ENCODE assay signal across 8 cellular contexts in genomic region chrX:40174594-40175415, GRCh38.
DNase-seq lines count a peak whose midpoint lies in the region; ATAC-seq and TF ChIP-seq lines count a peak whose summit lies in the region.

No MANE protein-coding gene starts in this region.

- CTCF ChIA-PET in activated CD4-positive, alpha-beta memory T cell treated with anti-CD3 and anti-CD28 coated beads, Interleukin-2, amount 10 ng/mL, durations not matched to agents 7 days and 5 days (lab: Charles Lee), result no interaction called here

- no peak overlapping the region for H3K27ac ChIP-seq in fibroblast of lung (ENCODE audit: insufficient read depth, low read length)
- no peak overlapping the region for H3K27ac ChIP-seq in neural cell (ENCODE audit: low read length)

- H3K27me3 Mint-ChIP-seq in activated CD4-positive, alpha-beta memory T cell treated with anti-CD3 and anti-CD28 coated beads, Interleukin-2, amount 10 ng/mL, durations not matched to agents 7 days and 5 days, result no peaks in the 10 kb centered on the region

- peaks cover 38% of the 10 kb centered on the region for H3K4me1 Mint-ChIP-seq in activated CD4-positive, alpha-beta memory T cell treated with anti-CD3 and anti-CD28 coated beads, Interleukin-2, amount 10 ng/mL, durations not matched to agents 7 days and 5 days

- H3K36me3 ChIP-seq in fibroblast of lung (ENCODE audit: control insufficient read depth, insufficient read depth, low read length) (no peaks in the 10 kb centered on the region), neural cell (ENCODE audit: insufficient read depth, low read length) (no peaks in the 10 kb centered on the region)

- peak overlapping the region; percentile 83 for H3K4me3 Mint-ChIP-seq in activated CD4-positive, alpha-beta memory T cell treated with anti-CD3 and anti-CD28 coated beads, Interleukin-2, amount 10 ng/mL, durations not matched to agents 7 days and 5 days

- POLR2A ChIA-PET in activated CD4-positive, alpha-beta memory T cell treated with anti-CD3 and anti-CD28 coated beads, Interleukin-2, amount 10 ng/mL, durations not matched to agents 7 days and 5 days (lab: Charles Lee), result interaction anchor here (0.7 to 16.9 kb wide), 13 partner anchors 18 to 402 kb away, joined by 3 to 387 read pairs (median 4); partner anchors contain the start of gene BCOR

- H3K4me1 ChIP-seq in fibroblast of lung (ENCODE audit: control insufficient read depth, extremely low read depth, insufficient read depth, low read length), result no peaks in the 10 kb centered on the region

- H3K27ac Mint-ChIP-seq in activated CD4-positive, alpha-beta memory T cell treated with anti-CD3 and anti-CD28 coated beads, Interleukin-2, amount 10 ng/mL, durations not matched to agents 7 days and 5 days, result peak overlapping the region; percentile 97

- peak overlapping the region; percentile 68 for H3K4me2 ChIP-seq in fibroblast of lung (ENCODE audit: extremely low read depth, insufficient read depth, low read length)
- no peak overlapping the region for H3K4me2 ChIP-seq in neural cell (ENCODE audit: low read length)

- H2AFZ ChIP-seq in fibroblast of lung (ENCODE audit: low read length) (no peak overlapping the region), neural cell (ENCODE audit: low read depth, low read length) (no peak overlapping the region)

- H3K36me3 Mint-ChIP-seq in activated CD4-positive, alpha-beta memory T cell treated with anti-CD3 and anti-CD28 coated beads, Interleukin-2, amount 10 ng/mL, durations not matched to agents 7 days and 5 days (ENCODE audit: low read depth), result no peaks in the 10 kb centered on the region

- H4K20me1 ChIP-seq in fibroblast of lung (ENCODE audit: control insufficient read depth, extremely low read depth, insufficient read depth, low read length) (no peaks in the 10 kb centered on the region), neural cell (ENCODE audit: insufficient read depth) (no peaks in the 10 kb centered on the region)

- no peaks in the 10 kb centered on the region for H3K79me2 ChIP-seq in fibroblast of lung (ENCODE audit: control insufficient read depth, insufficient read depth, low read length)
- H3K79me2 ChIP-seq in neural cell (replicated peaks; ENCODE audit: insufficient read depth, low read length), result no peaks in the 10 kb centered on the region

- TF ChIP-seq RAD21 in neural cell (conservative IDR thresholded peaks at IDR 0.05), result no peak

- no peaks in the 10 kb centered on the region for H3K9me3 ChIP-seq in fibroblast of lung (ENCODE audit: control insufficient read depth, insufficient read depth, low read depth, low read length)
- H3K9me3 ChIP-seq in neural cell (ENCODE audit: low read length), result no peaks in the 10 kb centered on the region

- ATAC-seq in activated CD4-positive, CD25-positive, alpha-beta regulatory T cell treated with anti-CD3 and anti-CD28 coated beads, Interleukin-2, amount 50 U/mL, for 24 hours, result peak; percentile 5 to 21
- ATAC-seq in GM21717 (IDR thresholded peaks at IDR 0.05; ENCODE audit: unreplicated experiment) (no peak), GM19455 (IDR thresholded peaks at IDR 0.05; ENCODE audit: unreplicated experiment) (no peak)

- TF ChIP-seq CTCF in fibroblast of lung (conservative IDR thresholded peaks at IDR 0.05 in 1 of 2, IDR thresholded peaks at IDR 0.05 in 1 of 2; ENCODE audit: low read depth in 1 of 2, low read length in 2 of 2) (no peak), neural cell (IDR thresholded peaks at IDR 0.05; ENCODE audit: poor library complexity, severe bottlenecking) (no peak)

- peak overlapping the region; percentile 55 for H3K9ac ChIP-seq in fibroblast of lung (ENCODE audit: insufficient read depth, low read length)
- H3K9ac ChIP-seq in neural cell (ENCODE audit: low read length), result no peak overlapping the region

- DNase-seq in activated CD4-positive, CD25-positive, alpha-beta regulatory T cell (lab: John Stamatoyannopoulos, UW), result no peak
- peak; percentile 88 for DNase-seq in NCI-H1092 treated with DMSO at 0.1 percent for 48 hours (lab: John Stamatoyannopoulos, UW)
- peak; percentile 54 for DNase-seq in activated CD4-positive, alpha-beta memory T cell treated with anti-CD3 and anti-CD28 coated beads, Interleukin-2, amount 10 ng/mL, durations not matched to agents 7 days and 5 days
- peak; percentile 55 to 66 for DNase-seq in fibroblast of lung (ENCODE audit: low read depth in 2 of 2)

- H3F3A ChIP-seq in neural cell (ENCODE audit: insufficient read depth, low read length, poor library complexity, severe bottlenecking), result no peaks in the 10 kb centered on the region

- peaks cover 2% of the 10 kb centered on the region for H3K9me3 Mint-ChIP-seq in activated CD4-positive, alpha-beta memory T cell treated with anti-CD3 and anti-CD28 coated beads, Interleukin-2, amount 10 ng/mL, durations not matched to agents 7 days and 5 days

- no peaks in the 10 kb centered on the region for H3K27me3 ChIP-seq in fibroblast of lung (ENCODE audit: control insufficient read depth, insufficient read depth, low read length)
- H3K27me3 ChIP-seq in neural cell (ENCODE audit: insufficient read depth, low read depth, low read length), result peaks cover 45% of the 10 kb centered on the region

- peak overlapping the region in 3 of 4 experiments; percentile 27 to 59 (median 50) for H3K4me3 ChIP-seq in fibroblast of lung (replicated peaks in 1 of 4; ENCODE audit: control extremely low read depth in 1 of 4, insufficient read depth in 1 of 4, low read depth in 3 of 4, low read length in 4 of 4)
- peak overlapping the region; percentile 62 for H3K4me3 ChIP-seq in neural cell (ENCODE audit: low read length)

- H3K9me2 ChIP-seq in neural cell (ENCODE audit: insufficient read depth, low read length), result no peaks in the 10 kb centered on the region

- no peak for TF ChIP-seq EP300 in neural cell (conservative IDR thresholded peaks at IDR 0.05; ENCODE audit: poor library complexity, severe bottlenecking)

TF ChIP-seq in neural cell, 6 proteins besides CTCF, POLR2A, EP300 and RAD21:
- TF ChIP-seq MXI1 (conservative IDR thresholded peaks at IDR 0.05; ENCODE audit: poor library complexity, severe bottlenecking), result no peak
- TF ChIP-seq TAF1 (IDR thresholded peaks at IDR 0.05; ENCODE audit: low read depth), result no peak
- TF ChIP-seq EZH2 (IDR thresholded peaks at IDR 0.05; ENCODE audit: borderline replicate concordance, insufficient read depth, low read length, poor library complexity, severe bottlenecking), result no peak
- TF ChIP-seq POLR2AphosphoS5 (IDR thresholded peaks at IDR 0.05), result no peak
- no peak for TF ChIP-seq REST (IDR thresholded peaks at IDR 0.05; ENCODE audit: borderline replicate concordance)
- no peak for TF ChIP-seq SMC3 (conservative IDR thresholded peaks at IDR 0.05; ENCODE audit: poor library complexity)
TF ChIP-seq in neural cell: peak in this region for 0.

Comparison
In these comparisons a context has a peak if more than half of its experiments do, and no peak if none do; other contexts are left out.
1. ATAC-seq: peak in activated CD4-positive, CD25-positive, alpha-beta regulatory T cell treated with anti-CD3 and anti-CD28 coated beads, Interleukin-2, amount 50 U/mL, for 24 hours (2 of 2); none in GM21717 (single experiment) and GM19455 (single experiment).
2. DNase-seq: peak in NCI-H1092 treated with DMSO at 0.1 percent for 48 hours (single experiment), activated CD4-positive, alpha-beta memory T cell treated with anti-CD3 and anti-CD28 coated beads, Interleukin-2, amount 10 ng/mL, durations not matched to agents 7 days and 5 days (single experiment) and fibroblast of lung (2 of 2); none in activated CD4-positive, CD25-positive, alpha-beta regulatory T cell (0 of 4).